ENCODE assay signal across 8 cellular contexts in the genomic region with DNA sequence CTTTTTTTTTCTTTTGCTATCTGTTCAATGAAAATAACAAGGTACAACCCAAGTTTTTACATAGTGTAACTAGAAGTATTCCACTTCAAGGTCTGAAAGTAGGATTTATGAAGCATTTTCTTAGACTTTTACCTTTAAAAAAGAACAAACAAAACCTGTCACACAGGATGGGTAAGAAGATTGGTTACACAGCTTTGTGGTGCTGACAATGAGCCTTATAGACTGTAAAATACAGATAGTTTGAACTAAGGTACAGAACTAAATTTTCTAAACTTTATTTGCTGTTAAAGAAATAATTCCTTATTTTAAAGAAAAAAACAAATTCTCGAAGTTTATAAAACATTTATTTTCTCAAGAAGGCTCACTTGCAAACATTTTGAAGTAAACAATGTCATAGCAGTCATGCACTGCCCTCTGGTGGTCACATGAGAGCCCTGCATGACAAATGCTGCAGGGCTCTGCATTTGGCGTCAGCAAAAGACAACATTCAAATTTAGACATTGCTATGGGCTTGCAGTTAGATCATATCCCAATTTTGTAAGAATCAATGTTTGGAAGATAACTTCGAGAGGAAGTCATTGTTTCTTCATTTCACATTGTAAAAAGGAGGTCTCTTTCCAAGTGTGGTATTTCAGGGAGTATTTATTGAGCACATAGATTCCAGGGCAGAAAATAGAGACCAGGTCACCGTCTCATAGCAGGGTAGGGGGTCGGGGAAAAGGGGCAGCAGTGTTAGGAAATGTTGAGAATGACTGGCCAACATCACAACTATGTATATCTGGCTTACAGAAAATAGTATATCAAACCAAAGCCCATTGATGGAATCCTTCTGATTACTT.
A peak's percentile ranks its signal among the peaks of the same experiment; 100 is the strongest.
DNase-seq lines count a peak whose midpoint lies in the region; ATAC-seq and TF ChIP-seq lines count a peak whose summit lies in the region.

No MANE protein-coding gene starts in this region.

- H3K27ac Mint-ChIP-seq in brain = no peak overlapping the region

- H3K4me3 Mint-ChIP-seq in brain = no peak overlapping the region

- no peaks in the 10 kb centered on the region for H3K36me3 Mint-ChIP-seq in brain

- H3K27me3 ChIP-seq in kidney epithelial cell (ENCODE audit: control insufficient read depth, insufficient read depth, low read length) = no peaks in the 10 kb centered on the region

- no peak overlapping the region for H3K9ac ChIP-seq in SK-N-MC (ENCODE audit: insufficient read length)

- no peaks in the 10 kb centered on the region for H3K36me3 ChIP-seq in SK-N-MC (ENCODE audit: insufficient read depth, low read length)
- H3K36me3 ChIP-seq in kidney epithelial cell (ENCODE audit: control insufficient read depth, insufficient read depth, low read length) = no peaks in the 10 kb centered on the region

- no peaks in the 10 kb centered on the region for H3K9me3 ChIP-seq in SK-N-MC (ENCODE audit: low read depth, low read length)

- H3K4me3 ChIP-seq in SK-N-MC (no peak overlapping the region), kidney epithelial cell (ENCODE audit: low read depth, low read length) (no peak overlapping the region)

- peak; percentile 84 for ATAC-seq in GM21381 (IDR thresholded peaks at IDR 0.05; ENCODE audit: unreplicated experiment)
- ATAC-seq in HG03571 (IDR thresholded peaks at IDR 0.05; ENCODE audit: unreplicated experiment) = peak; percentile 91

- peaks cover 17 to 35% (median 24%) of the 10 kb centered on the region in 5 experiments for H3K9me3 Mint-ChIP-seq in brain

- no peaks in the 10 kb centered on the region for H3K4me1 Mint-ChIP-seq in brain

- peaks cover 13% of the 10 kb centered on the region for H3K27me3 Mint-ChIP-seq in brain

- DNase-seq in NCI-H2081 (lab: John Stamatoyannopoulos, UW) (peak; percentile 57 to 64), NCI-H2081 treated with DMSO at 0.1 percent for 48 hours (lab: John Stamatoyannopoulos, UW) (no peak), SK-N-MC (ENCODE audit: low read depth, low spot score) (peak; percentile 18), kidney epithelial cell (ENCODE audit: low read depth) (peak; percentile 10)
- peak; percentile 17 to 32 (median 18) for DNase-seq in stimulated activated CD4-positive, alpha-beta T cell treated with anti-CD3 and anti-CD28 coated beads, TNF-alpha, amount 100 ng/mL, for 24 hours (ENCODE audit: low read depth in 3 of 3)

- no peak overlapping the region for H3K27ac ChIP-seq in SK-N-MC

- peak; percentile 96 to 98 for TF ChIP-seq CTCF in brain (conservative IDR thresholded peaks at IDR 0.05)
- TF ChIP-seq CTCF in kidney epithelial cell (IDR thresholded peaks at IDR 0.05; ENCODE audit: insufficient read depth, low read length, poor library complexity, severe bottlenecking) = peak; percentile 94
